19 cellular contexts compared by ENCODE assay signal in genomic region chr2:50674876-50675275, GRCh38.
A peak's percentile ranks its signal among the peaks of the same experiment; 100 is the strongest.
DNase-seq lines count a peak whose midpoint lies in the region; ATAC-seq, FAIRE-seq and TF ChIP-seq lines count a peak whose summit lies in the region.
"Had no signal": no experiment of that assay in that cellular context is flagged by ENCODE, and none has a peak within 500 bp of the region (broad histone marks: within the 10 kb centered on the region; RNA-seq: fewer than 3 reads in every experiment).

No MANE protein-coding gene starts in this region.

- no peak overlapping the region for H2AFZ ChIP-seq in MM.1S (ENCODE audit: low read length)

- H4K20me1 ChIP-seq in MM.1S (ENCODE audit: insufficient read depth, low read length), result no peaks in the 10 kb centered on the region

- peaks cover 17% of the 10 kb centered on the region for H3K36me3 Mint-ChIP-seq in WTC11
- H3K36me3 Mint-ChIP-seq in stimulated activated memory B cell treated with anti-CD40 and anti-IgM and Interleukin-4, amounts not matched to agents 10 μg/mL and 1 μg/mL and 100 μg/mL, for 72 hours, result no peaks in the 10 kb centered on the region

- POLR2A ChIA-PET in WTC11 (lab: Charles Lee), result no interaction called here

- peak; percentile 20; the same call in 1 of the 2 replicates for TF ChIP-seq CTCF in 22Rv1 (IDR thresholded peaks at IDR 0.05)
- TF ChIP-seq CTCF in MM.1S (IDR thresholded peaks at IDR 0.05; ENCODE audit: low read length), result peak; percentile 15
- 0 out of 2 replicates have a peak, but pooled peaks have one; percentile 28 for TF ChIP-seq CTCF in WTC11 (IDR thresholded peaks at IDR 0.05)
- no peak for TF ChIP-seq CTCF in kidney (IDR thresholded peaks at IDR 0.05; ENCODE audit: borderline replicate concordance, extremely low read depth, insufficient read depth)

- H3K4me1 ChIP-seq in MM.1S (ENCODE audit: low read length), result no peaks in the 10 kb centered on the region
- H3K4me1 ChIP-seq in kidney (ENCODE audit: control insufficient read depth in 1 of 2, insufficient read depth in 1 of 2, low read depth in 1 of 2, low read length in 2 of 2), result no peaks in the 10 kb centered on the region
- H3K4me1 ChIP-seq: pancreas had no signal

- H3K4me1 Mint-ChIP-seq in WTC11, result peaks cover 4% of the 10 kb centered on the region; the same call in 1 of the 2 replicates
- H3K4me1 Mint-ChIP-seq in stimulated activated memory B cell treated with anti-CD40 and anti-IgM and Interleukin-4, amounts not matched to agents 10 μg/mL and 1 μg/mL and 100 μg/mL, for 72 hours, result no peaks in the 10 kb centered on the region

- intact Hi-C loops in kidney (cut with DNase I), result no loop called here

- H3F3A ChIP-seq in MM.1S (ENCODE audit: insufficient read depth, low read length), result no peaks in the 10 kb centered on the region

- no peaks in the 10 kb centered on the region for H3K79me2 ChIP-seq in MM.1S (ENCODE audit: low read length)

- CTCF ChIA-PET in WTC11 (lab: Charles Lee), result no interaction called here

- H3K4me3 Mint-ChIP-seq in WTC11, result no peak overlapping the region
- H3K4me3 Mint-ChIP-seq in stimulated activated memory B cell treated with anti-CD40 and anti-IgM and Interleukin-4, amounts not matched to agents 10 μg/mL and 1 μg/mL and 100 μg/mL, for 72 hours, result no peak overlapping the region
- H3K4me3 Mint-ChIP-seq: activated naive CD4-positive, alpha-beta T cell treated with anti-CD3 and anti-CD28 coated beads for 36 hours had no signal

- DNase-seq in Daoy (ENCODE audit: low read depth) (peak; percentile 1), MM.1S (no peak), WTC11 (ENCODE audit: low spot score) (peak; percentile 45), kidney (no peak)
- DNase-seq in stimulated activated naive CD4-positive, alpha-beta T cell (lab: John Stamatoyannopoulos, UW), result no peak
- DNase-seq: activated naive CD4-positive, alpha-beta T cell treated with anti-CD3 and anti-CD28 coated beads for 36 hours; aorta; GF-D8; hypothalamus; NCI-H1436; NCI-H226; pancreas; SHP77 treated with DMSO at 0.1 percent for 48 hours had no signal

- H3K4me3 ChIP-seq in MM.1S (ENCODE audit: low read length) (no peak overlapping the region), kidney (ENCODE audit: low read length in 2 of 2) (no peak overlapping the region)
- H3K4me3 ChIP-seq: coronary artery, pancreas had no signal

- H3K36me3 ChIP-seq in MM.1S (replicated peaks; ENCODE audit: insufficient read depth, low read length), result no peaks in the 10 kb centered on the region
- no peaks in the 10 kb centered on the region for H3K36me3 ChIP-seq in kidney (ENCODE audit: control insufficient read depth in 1 of 2, insufficient read depth in 2 of 2, low read length in 2 of 2)
- H3K36me3 ChIP-seq: pancreas had no signal

- H3K9me3 ChIP-seq in MM.1S (replicated peaks; ENCODE audit: insufficient read depth, low read length) (no peaks in the 10 kb centered on the region), kidney (ENCODE audit: control insufficient read depth in 1 of 2, low read length in 2 of 2) (no peaks in the 10 kb centered on the region)
- H3K9me3 ChIP-seq: pancreas had no signal

- no peak overlapping the region for H3K9ac ChIP-seq in MM.1S (ENCODE audit: low read length)
- no peak overlapping the region for H3K9ac ChIP-seq in kidney (ENCODE audit: low read length in 2 of 2)

- ATAC-seq in WTC11 (peak; percentile 76), HG03039 (IDR thresholded peaks at IDR 0.05; ENCODE audit: unreplicated experiment) (no peak)
- no peak for ATAC-seq in stimulated activated memory B cell treated with anti-CD40 and anti-IgM and Interleukin-4, amounts not matched to agents 10 μg/mL and 1 μg/mL and 100 μg/mL, for 72 hours
- ATAC-seq: pancreas had no signal

- H3K4me2 ChIP-seq in MM.1S (ENCODE audit: low read depth, low read length), result no peak overlapping the region

- no peaks in the 10 kb centered on the region for H3K27me3 Mint-ChIP-seq in WTC11 (ENCODE audit: low read depth)
- no peaks in the 10 kb centered on the region for H3K27me3 Mint-ChIP-seq in stimulated activated memory B cell treated with anti-CD40 and anti-IgM and Interleukin-4, amounts not matched to agents 10 μg/mL and 1 μg/mL and 100 μg/mL, for 72 hours

- no peak overlapping the region for H3K27ac ChIP-seq in 22Rv1
- no peak overlapping the region for H3K27ac ChIP-seq in MM.1S (ENCODE audit: low read length)
- H3K27ac ChIP-seq in kidney (ENCODE audit: low read depth in 2 of 2, low read length in 2 of 2), result no peak overlapping the region
- H3K27ac ChIP-seq: coronary artery, pancreas had no signal

- H3K9me3 Mint-ChIP-seq in WTC11, result peaks cover 23% of the 10 kb centered on the region
- peaks cover 3% of the 10 kb centered on the region for H3K9me3 Mint-ChIP-seq in stimulated activated memory B cell treated with anti-CD40 and anti-IgM and Interleukin-4, amounts not matched to agents 10 μg/mL and 1 μg/mL and 100 μg/mL, for 72 hours

- H3K9me2 ChIP-seq in MM.1S (replicated peaks; ENCODE audit: insufficient read depth, low read length), result no peaks in the 10 kb centered on the region

- H3K27ac Mint-ChIP-seq in WTC11, result no peak overlapping the region
- H3K27ac Mint-ChIP-seq in stimulated activated memory B cell treated with anti-CD40 and anti-IgM and Interleukin-4, amounts not matched to agents 10 μg/mL and 1 μg/mL and 100 μg/mL, for 72 hours, result no peak overlapping the region
- H3K27ac Mint-ChIP-seq: activated naive CD4-positive, alpha-beta T cell treated with anti-CD3 and anti-CD28 coated beads for 36 hours had no signal

- no peaks in the 10 kb centered on the region for H3K27me3 ChIP-seq in MM.1S (replicated peaks; ENCODE audit: insufficient read depth, low read length)
- H3K27me3 ChIP-seq: pancreas had no signal

- no peak for FAIRE-seq in kidney (lab: Jason Lieb, UNC)
- FAIRE-seq: GM18507, H54, pancreas had no signal

TF ChIP-seq in WTC11, 78 proteins besides CTCF, POLR2A, EP300 and RAD21:
- no peak for TF ChIP-seq SP1 (CRISPR knock-in tag; conservative IDR thresholded peaks at IDR 0.05)

Comparison
In these comparisons a context has a peak if more than half of its experiments do, and no peak if none do; other contexts are left out.
1. DNase-seq: peak in Daoy (single experiment) and WTC11 (single experiment); none in MM.1S (single experiment), kidney (single experiment) and stimulated activated naive CD4-positive, alpha-beta T cell (0 of 6).